In the genomic region with DNA sequence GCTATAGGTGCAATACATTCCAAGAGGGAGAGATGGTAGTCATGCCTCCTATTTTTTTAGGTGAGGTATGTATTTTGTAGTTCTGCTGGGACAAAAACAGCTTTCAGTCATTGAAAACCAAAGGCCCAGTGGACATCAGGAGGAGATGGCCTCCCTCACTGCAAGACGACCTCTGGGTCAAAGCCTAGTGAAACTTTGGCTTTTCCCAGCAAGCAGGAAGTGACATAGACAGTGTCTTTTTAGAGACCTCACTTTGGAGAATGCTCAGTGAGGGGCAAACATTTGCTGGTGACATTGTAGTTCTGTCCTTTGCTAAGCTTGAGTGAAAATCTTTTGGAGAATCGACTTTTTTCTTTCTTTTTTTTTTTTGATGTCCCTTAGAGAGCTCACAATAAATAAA, we compare ENCODE assay signal across 15 cellular contexts. TPM values are rescaled to one million over a fixed set of nuclear protein-coding genes. Genes with fewer than 3 reads are reported as not detected.
A peak's percentile ranks its signal among the peaks of the same experiment; 100 is the strongest.
DNase-seq lines count a peak whose midpoint lies in the region; ATAC-seq and TF ChIP-seq lines count a peak whose summit lies in the region.
"Had no signal": no experiment of that assay in that cellular context is flagged by ENCODE, and none has a peak within 500 bp of the region (broad histone marks: within the 10 kb centered on the region; RNA-seq: fewer than 3 reads in every experiment).

No MANE protein-coding gene starts in this region.

- WGBS in heart left ventricle, 4 donors: 19 to 53% (median 35%) methylated on average over 2 of the region's 2 CpGs

- H3K27me3 ChIP-seq in heart left ventricle (no peaks in the 10 kb centered on the region), uterus (no peaks in the 10 kb centered on the region)

- H3K27ac ChIP-seq in heart left ventricle (peak overlapping the region in 11 of 12 donors; percentile 60 to 84 (median 73)), caudate nucleus (ENCODE audit: low read depth, low read length) (peak overlapping the region; percentile 18), uterus (peak overlapping the region; percentile 38 to 56)

- H3K9me3 Mint-ChIP-seq in natural killer cell treated with Interleukin-12 subunit alpha and Interleukin-12 subunit beta and Interleukin-15 and Interleukin-18, amount 100 ng/mL, for 72 hours: no peaks in the 10 kb centered on the region
- H3K9me3 Mint-ChIP-seq: WTC11 had no signal

- H3K9me3 ChIP-seq in heart left ventricle: no peaks in the 10 kb centered on the region
- no peaks in the 10 kb centered on the region for H3K9me3 ChIP-seq in uterus
- H3K9me3 ChIP-seq: prostate gland had no signal

- peaks cover 10 to 47% (median 35%) of the 10 kb centered on the region in 12 donors for H3K4me1 ChIP-seq in heart left ventricle
- no peaks in the 10 kb centered on the region for H3K4me1 ChIP-seq in uterus
- H3K4me1 ChIP-seq: prostate gland had no signal

- H3K36me3 ChIP-seq in heart left ventricle (no peaks in the 10 kb centered on the region), uterus (no peaks in the 10 kb centered on the region)
- H3K36me3 ChIP-seq: prostate gland had no signal

- peaks cover 59 to 61% of the 10 kb centered on the region in 2 donors for H3K4me1 Mint-ChIP-seq in natural killer cell treated with Interleukin-12 subunit alpha and Interleukin-12 subunit beta and Interleukin-15 and Interleukin-18, amount 100 ng/mL, for 72 hours (ENCODE audit: low read depth in 2 of 2)

- intact Hi-C loops in heart left ventricle (cut with DNase I) (loop anchor here in 1 of 10 donors (5.0 to 10.0 kb wide), 2 partner anchors 166 to 288 kb away; a partner anchor contains a TSS), cardiac septum (cut with DNase I) (no loop called here), uterus (cut with DNase I; ENCODE audit: low total_unique reads) (no loop called here)

- DNase-seq in heart left ventricle (no peak), cardiac septum (ENCODE audit: low spot score) (no peak), caudate nucleus (lab: John Stamatoyannopoulos, UW) (no peak), uterus (no peak), NOMO-1 (lab: John Stamatoyannopoulos, UW; ENCODE audit: unreplicated experiment in 2 of 2) (no peak), 8988T (no peak)
- DNase-seq in natural killer cell treated with Interleukin-12 subunit alpha and Interleukin-12 subunit beta and Interleukin-15 and Interleukin-18, amount 100 ng/mL, for 72 hours (ENCODE audit: low spot score): no peak
- DNase-seq: activated CD8-positive, alpha-beta memory T cell treated with anti-CD3 and anti-CD28 coated beads, Interleukin-2, amount 50 U/mL, for 4 hours; Calu3; NCI-H1105; NCI-H345; stimulated activated CD8-positive, alpha-beta memory T cell treated with anti-CD3 and anti-CD28 coated beads, Interleukin-4, amount 100 ng/mL, for 48 hours had no signal

- no peaks in the 10 kb centered on the region for H3K36me3 Mint-ChIP-seq in natural killer cell treated with Interleukin-12 subunit alpha and Interleukin-12 subunit beta and Interleukin-15 and Interleukin-18, amount 100 ng/mL, for 72 hours
- H3K36me3 Mint-ChIP-seq: WTC11 had no signal

- TF ChIP-seq POLR2A in heart left ventricle (IDR thresholded peaks at IDR 0.05) (no peak), uterus (IDR thresholded peaks at IDR 0.05) (no peak)

- H3K27ac Mint-ChIP-seq in natural killer cell treated with Interleukin-12 subunit alpha and Interleukin-12 subunit beta and Interleukin-15 and Interleukin-18, amount 100 ng/mL, for 72 hours: peak overlapping the region; percentile 14 to 81
- H3K27ac Mint-ChIP-seq: WTC11 had no signal

- peak in 2 of 4 donors; percentile 41 to 57 for ATAC-seq in heart left ventricle
- ATAC-seq in natural killer cell treated with Interleukin-12 subunit alpha and Interleukin-12 subunit beta and Interleukin-15 and Interleukin-18, amount 100 ng/mL, for 72 hours: no peak
- ATAC-seq in GM21360 (IDR thresholded peaks at IDR 0.05; ENCODE audit: unreplicated experiment): no peak
- ATAC-seq: WTC11 had no signal

- no peak for TF ChIP-seq CTCF in heart left ventricle (IDR thresholded peaks at IDR 0.05)
- no peak for TF ChIP-seq CTCF in uterus (IDR thresholded peaks at IDR 0.05)

- H3K27me3 Mint-ChIP-seq in natural killer cell treated with Interleukin-12 subunit alpha and Interleukin-12 subunit beta and Interleukin-15 and Interleukin-18, amount 100 ng/mL, for 72 hours: no peaks in the 10 kb centered on the region

- peak overlapping the region; percentile 32 for H3K4me3 Mint-ChIP-seq in natural killer cell treated with Interleukin-12 subunit alpha and Interleukin-12 subunit beta and Interleukin-15 and Interleukin-18, amount 100 ng/mL, for 72 hours
- H3K4me3 Mint-ChIP-seq: WTC11 had no signal

- H3K4me3 ChIP-seq in heart left ventricle: no peak overlapping the region
- H3K4me3 ChIP-seq in uterus: no peak overlapping the region
- H3K4me3 ChIP-seq: prostate gland had no signal

RNA-seq across cellular contexts. Expression of a gene that starts 27.3 kb away (rescaled TPM):
- total RNA-seq in heart left ventricle (1 to 10 TPM in 2 of 9 donors, under 1 TPM in 6, not detected in 1; 0.16 to 1.4 (median 0.83) TPM), cardiac septum (0.62 TPM), uterus (under 1 TPM in 2 of 4 donors, not detected in 2; 0.28 to 0.51 TPM)
- polyA plus RNA-seq in heart left ventricle: under 1 TPM; 0.10 to 0.23 TPM
- total RNA-seq in natural killer cell treated with Interleukin-12 subunit alpha and Interleukin-12 subunit beta and Interleukin-15 and Interleukin-18, amount 100 ng/mL, for 72 hours: 1 to 10 TPM in 1 of 2 donors, under 1 TPM in 1; 0.69 to 1.5 TPM
- total RNA-seq: Calu3, WTC11 had no signal

Comparison
In these comparisons a context has a peak if more than half of its experiments do, and no peak if none do; other contexts are left out.
1. H3K27ac ChIP-seq: peak in every context shown above with its lines; median percentile 73 in heart left ventricle; 47 in uterus; 18 in caudate nucleus.